ENCODE assay signal across 8 cellular contexts in genomic region chr1:218339267-218339831, GRCh38. TPM values are rescaled to one million over a fixed set of nuclear protein-coding genes. Genes with fewer than 3 reads are reported as not detected.
DNase-seq lines count a peak whose midpoint lies in the region; ATAC-seq and TF ChIP-seq lines count a peak whose summit lies in the region.

No MANE protein-coding gene starts in this region.

- no peaks in the 10 kb centered on the region for H3K4me1 Mint-ChIP-seq in endothelial cell (ENCODE audit: unreplicated experiment)
- H3K4me1 Mint-ChIP-seq in effector memory CD8-positive, alpha-beta T cell (ENCODE audit: low read depth in 2 of 2): no peaks in the 10 kb centered on the region

- no peak overlapping the region for H3K4me3 Mint-ChIP-seq in endothelial cell (ENCODE audit: unreplicated experiment)
- no peak overlapping the region for H3K4me3 Mint-ChIP-seq in effector memory CD8-positive, alpha-beta T cell

- no peaks in the 10 kb centered on the region for H3K36me3 Mint-ChIP-seq in endothelial cell (ENCODE audit: low read depth, unreplicated experiment)
- H3K36me3 Mint-ChIP-seq in effector memory CD8-positive, alpha-beta T cell (ENCODE audit: insufficient read depth): no peaks in the 10 kb centered on the region

- no peak overlapping the region for H3K4me3 ChIP-seq in gastrocnemius medialis

- no peaks in the 10 kb centered on the region for H3K9me3 ChIP-seq in gastrocnemius medialis

- in situ Hi-C loops in gastrocnemius medialis (cut with MboI; ENCODE audit: low sequenced_read_pairs in 4 of 4): loop anchor here (5.0 to 25.0 kb wide), 7 partner anchors 175 to 1323 kb away; no protein-coding TSS in a partner anchor

- peaks cover 0 to 3% of the 10 kb centered on the region in 2 donors for H3K4me1 ChIP-seq in gastrocnemius medialis

- H3K27ac Mint-ChIP-seq in endothelial cell (ENCODE audit: unreplicated experiment): no peak overlapping the region
- H3K27ac Mint-ChIP-seq in effector memory CD8-positive, alpha-beta T cell: no peak overlapping the region

- ATAC-seq in HG02870 (IDR thresholded peaks at IDR 0.05; ENCODE audit: unreplicated experiment) (peak; percentile 68), gastrocnemius medialis (no peak)
- no peak for ATAC-seq in effector memory CD8-positive, alpha-beta T cell (replicated peaks)

- no peaks in the 10 kb centered on the region for H3K36me3 ChIP-seq in gastrocnemius medialis

- no peaks in the 10 kb centered on the region for H3K27me3 Mint-ChIP-seq in endothelial cell (ENCODE audit: unreplicated experiment)
- H3K27me3 Mint-ChIP-seq in effector memory CD8-positive, alpha-beta T cell: peaks cover 0 to 6% of the 10 kb centered on the region in 2 donors

- TF ChIP-seq CTCF in endothelial cell (IDR thresholded peaks at IDR 0.05; ENCODE audit: unreplicated experiment) (peak; percentile 87), gastrocnemius medialis (IDR thresholded peaks at IDR 0.05 in 4 of 5, conservative IDR thresholded peaks at IDR 0.05 in 1 of 5) (peak; percentile 56 to 77 (median 71))

- intact Hi-C loops in gastrocnemius medialis (cut with DNase I; ENCODE audit: low total_unique reads): loop anchor here (1.0 to 10.0 kb wide), 4 partner anchors 182 to 1325 kb away; no protein-coding TSS in a partner anchor

- DNase-seq in SIG-M5 treated with dmso at 0.1 percent for 504 hours (lab: John Stamatoyannopoulos, UW; ENCODE audit: unreplicated experiment) (peak; percentile 71), SIG-M5 (lab: John Stamatoyannopoulos, UW) (no peak), NCI-H748 treated with DMSO at 0.1 percent for 48 hours (lab: John Stamatoyannopoulos, UW) (peak; percentile 23), endothelial cell (ENCODE audit: low spot score) (no peak), gastrocnemius medialis (no peak), iPS-NIHi11 (ENCODE audit: low spot score) (no peak)
- DNase-seq in effector memory CD8-positive, alpha-beta T cell: no peak

- H3K9me3 Mint-ChIP-seq in endothelial cell (ENCODE audit: unreplicated experiment): no peaks in the 10 kb centered on the region
- H3K9me3 Mint-ChIP-seq in effector memory CD8-positive, alpha-beta T cell: no peaks in the 10 kb centered on the region

- no peaks in the 10 kb centered on the region for H3K27me3 ChIP-seq in gastrocnemius medialis

- TF ChIP-seq POLR2A in gastrocnemius medialis (IDR thresholded peaks at IDR 0.05): no peak

- H3K27ac ChIP-seq in gastrocnemius medialis: no peak overlapping the region

RNA-seq across cellular contexts. Expression of gene TGFB2, which starts 5.8 kb away (rescaled TPM):
- total RNA-seq in endothelial cell (ENCODE audit: unreplicated experiment) (0.62 TPM), gastrocnemius medialis (1 to 10 TPM in 1 of 4 donors, under 1 TPM in 3; 0.56 to 2.3 (median 0.86) TPM)

RNA-seq across cellular contexts. Expression of gene RRP15, which starts 54.3 kb away (rescaled TPM):
- 11.7 TPM for total RNA-seq in endothelial cell (ENCODE audit: unreplicated experiment)
- total RNA-seq in gastrocnemius medialis: 10 to 100 TPM; 13.1 to 27.4 (median 18.8) TPM

Comparison
In these comparisons a context has a peak if more than half of its experiments do, and no peak if none do; other contexts are left out.
1. DNase-seq: peak in SIG-M5 treated with dmso at 0.1 percent for 504 hours (single experiment) and NCI-H748 treated with DMSO at 0.1 percent for 48 hours (single experiment); none in SIG-M5 (single experiment), endothelial cell (single experiment), gastrocnemius medialis (0 of 2), effector memory CD8-positive, alpha-beta T cell (0 of 3) and iPS-NIHi11 (single experiment).